ENCODE assay signal across 1 cellular context in the genomic region with DNA sequence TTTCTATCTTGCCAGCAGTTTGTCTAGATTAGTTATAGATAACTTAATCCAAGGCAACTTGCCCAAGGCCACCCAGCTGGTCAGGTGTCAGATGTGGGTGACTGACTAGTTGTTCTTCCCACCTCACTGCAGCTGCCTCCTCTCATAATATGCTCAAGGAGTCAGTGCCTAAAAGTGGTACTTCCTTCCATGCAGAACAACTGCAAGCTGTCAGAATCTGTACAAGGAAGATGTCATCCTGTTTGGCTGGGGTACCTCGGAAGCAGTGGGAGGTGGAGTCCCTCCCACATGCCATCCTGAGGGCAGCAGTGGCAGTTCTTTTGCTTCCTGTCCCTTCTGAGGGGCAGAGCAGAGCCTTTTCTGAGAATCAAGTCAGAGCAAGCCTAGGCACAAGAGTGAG.
TF ChIP-seq lines count a peak whose summit lies in the region.

No MANE protein-coding gene starts in this region.

TF ChIP-seq in GM23338, 12 proteins besides CTCF, POLR2A, EP300 and RAD21 (continued from another document):
- TF ChIP-seq ZNF462 (CRISPR knock-in tag; IDR thresholded peaks at IDR 0.05) (no peak), JUNB (IDR thresholded peaks at IDR 0.05; ENCODE audit: unreplicated experiment) (no peak), EZH2phosphoT487 (IDR thresholded peaks at IDR 0.05; ENCODE audit: unreplicated experiment) (no peak)
